ENCODE assay signal across 8 cellular contexts in the genomic region with DNA sequence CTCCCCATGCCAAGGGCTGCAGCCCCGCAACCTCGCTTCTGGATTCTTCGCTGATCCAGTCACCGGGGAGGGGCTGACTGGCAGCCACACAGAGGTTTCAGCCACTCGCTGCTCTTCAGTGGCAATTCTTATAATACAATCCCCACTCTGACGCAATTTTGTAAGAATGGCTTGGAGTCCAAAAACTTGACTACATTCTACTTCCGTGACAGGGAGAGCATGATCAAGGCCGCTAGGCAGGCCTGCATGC. TPM values are rescaled to one million over a fixed set of nuclear protein-coding genes. Genes with fewer than 3 reads are reported as not detected.
DNase-seq lines count a peak whose midpoint lies in the region; ATAC-seq and TF ChIP-seq lines count a peak whose summit lies in the region.

No MANE protein-coding gene starts in this region.

- H3K27ac ChIP-seq in rectal smooth muscle tissue (ENCODE audit: low read depth, low read length) = peak overlapping the region; percentile 94

- DNase-seq in EL = peak; percentile 95
- peak; percentile 46 for DNase-seq in T1000 (lab: John Stamatoyannopoulos, UW)
- DNase-seq in foreskin fibroblast = peak; percentile 94 to 97
- DNase-seq in SK-N-DZ (ENCODE audit: low spot score) = no peak
- no peak for DNase-seq in NCI-H1105 (lab: John Stamatoyannopoulos, UW)

- ATAC-seq in GM19455 (IDR thresholded peaks at IDR 0.05; ENCODE audit: unreplicated experiment) (no peak), HG03095 (IDR thresholded peaks at IDR 0.05; ENCODE audit: unreplicated experiment) (no peak)

- no peaks in the 10 kb centered on the region for H3K27me3 ChIP-seq in rectal smooth muscle tissue (ENCODE audit: control insufficient read depth, insufficient read depth, low read length)

- H3K9ac ChIP-seq in rectal smooth muscle tissue (ENCODE audit: low read length) = no peak overlapping the region

- no peak for TF ChIP-seq CTCF in foreskin fibroblast (IDR thresholded peaks at IDR 0.05; ENCODE audit: low read depth, low read length)

- H3K36me3 ChIP-seq in rectal smooth muscle tissue (ENCODE audit: control insufficient read depth, insufficient read depth, low read length) = peaks cover 4% of the 10 kb centered on the region

- peaks cover 28% of the 10 kb centered on the region for H3K4me1 ChIP-seq in rectal smooth muscle tissue (ENCODE audit: control insufficient read depth, insufficient read depth, low read length)

- H3K4me3 ChIP-seq in foreskin fibroblast (ENCODE audit: low read depth in 1 of 2, low read length in 2 of 2) = peak overlapping the region; percentile 47 to 59
- H3K4me3 ChIP-seq in rectal smooth muscle tissue (ENCODE audit: low read length) = peak overlapping the region; percentile 83

RNA-seq across cellular contexts. Expression of gene PPM1F, which starts 14.9 kb away (rescaled TPM):
- polyA plus RNA-seq in SK-N-DZ (2014; cell fraction: cytosol; rRNA removed) = 22.4 and 23.1 TPM in 2 replicates
- polyA plus RNA-seq in SK-N-DZ (2014; cell fraction: nucleus; rRNA removed) = 25.1 and 27.3 TPM in 2 replicates

RNA-seq across cellular contexts. Expression of gene TOP3B, which starts 44.8 kb away (rescaled TPM):
- polyA plus RNA-seq in SK-N-DZ (2014; cell fraction: cytosol; rRNA removed) = 52.2 and 80.7 TPM in 2 replicates
- 398 and 530 TPM in 2 replicates for polyA plus RNA-seq in SK-N-DZ (2014; cell fraction: nucleus; rRNA removed)

Comparison
In these comparisons a context has a peak if more than half of its experiments do, and no peak if none do; other contexts are left out.
1. DNase-seq: peak in EL (single experiment), T1000 (single experiment) and foreskin fibroblast (2 of 2); none in SK-N-DZ (single experiment) and NCI-H1105 (single experiment).